In genomic region chr1:155856257-155856974, GRCh38 we compare ENCODE assay signal across 8 cellular contexts. TPM values are rescaled to one million over a fixed set of nuclear protein-coding genes. Genes with fewer than 3 reads are reported as not detected.
A peak's percentile ranks its signal among the peaks of the same experiment; 100 is the strongest.
DNase-seq lines count a peak whose midpoint lies in the region; ATAC-seq and TF ChIP-seq lines count a peak whose summit lies in the region.

No MANE protein-coding gene starts in this region.

- in situ Hi-C loops in astrocyte of the cerebellum (cut with HindIII; ENCODE audit: low sequenced_read_pairs): no loop called here

- TF ChIP-seq POLR2A in right lobe of liver (IDR thresholded peaks at IDR 0.05): no peak

- TF ChIP-seq CTCF in astrocyte of the cerebellum (IDR thresholded peaks at IDR 0.05; ENCODE audit: low read depth, low read length, missing control alignments): no peak
- TF ChIP-seq CTCF in right lobe of liver (IDR thresholded peaks at IDR 0.05): no peak

- H3K36me3 ChIP-seq in right lobe of liver: peaks cover 0 to 22% (median 2%) of the 10 kb centered on the region in 4 donors
- H3K36me3 ChIP-seq in thymus (ENCODE audit: control insufficient read depth, insufficient read depth): peaks cover 24% of the 10 kb centered on the region

- DNase-seq in activated T-cell treated with anti-CD3 and anti-CD28 coated beads, Interleukin-2, amount 50 U/mL, for 24 hours: no peak
- no peak for DNase-seq in activated T-cell treated with anti-CD3 and anti-CD28 coated beads, Interleukin-2, amount 50 U/mL, for 1 hour
- DNase-seq in astrocyte of the cerebellum (ENCODE audit: low read depth) (no peak), right lobe of liver (no peak), NCI-H1436 treated with DMSO at 0.1 percent for 48 hours (lab: John Stamatoyannopoulos, UW) (no peak), DMS53 treated with DMSO at 0.1 percent for 48 hours (lab: John Stamatoyannopoulos, UW; ENCODE audit: unreplicated experiment) (no peak)
- no peak for DNase-seq in stimulated activated CD4-positive, alpha-beta T cell treated with anti-CD3 and anti-CD28 coated beads, Interleukin-2, amount 100 ng/mL, for 24 hours

- 66% methylated on average over 17 of the region's 20 CpGs for WGBS in right lobe of liver (ENCODE audit: insufficient coverage, low coverage, low lambda C conversion rate, missing lambda C conversion rate)
- 60% methylated on average over 20 of the region's 20 CpGs for WGBS in thymus

- intact Hi-C loops in right lobe of liver (cut with DNase I): no loop called here

- no peaks in the 10 kb centered on the region for H3K27me3 ChIP-seq in right lobe of liver
- peaks cover 5% of the 10 kb centered on the region for H3K27me3 ChIP-seq in thymus (ENCODE audit: control insufficient read depth, insufficient read depth)

- no peaks in the 10 kb centered on the region for H3K9me3 Mint-ChIP-seq in activated T-cell treated with anti-CD3 and anti-CD28 coated beads, Interleukin-2, amount 50 U/mL, for 24 hours

- peaks cover 0 to 21% (median 8%) of the 10 kb centered on the region in 4 donors for H3K4me1 ChIP-seq in right lobe of liver
- peaks cover 13% of the 10 kb centered on the region for H3K4me1 ChIP-seq in thymus (ENCODE audit: control insufficient read depth, insufficient read depth, low read length)

- ATAC-seq in right lobe of liver: no peak

- H3K4me3 Mint-ChIP-seq in activated T-cell treated with anti-CD3 and anti-CD28 coated beads, Interleukin-2, amount 50 U/mL, for 24 hours: peak overlapping the region; percentile 99

- H3K27me3 Mint-ChIP-seq in activated T-cell treated with anti-CD3 and anti-CD28 coated beads, Interleukin-2, amount 50 U/mL, for 24 hours: peaks cover 6% of the 10 kb centered on the region

- peaks cover 55% of the 10 kb centered on the region for H3K36me3 Mint-ChIP-seq in activated T-cell treated with anti-CD3 and anti-CD28 coated beads, Interleukin-2, amount 50 U/mL, for 24 hours (ENCODE audit: low read depth)

- peaks cover 75% of the 10 kb centered on the region for H3K4me1 Mint-ChIP-seq in activated T-cell treated with anti-CD3 and anti-CD28 coated beads, Interleukin-2, amount 50 U/mL, for 24 hours (ENCODE audit: low read depth)

- peak overlapping the region; percentile 82 for H3K4me3 ChIP-seq in astrocyte of the cerebellum (ENCODE audit: low read depth, low read length)
- peak overlapping the region; percentile 67 to 79 (median 72) for H3K4me3 ChIP-seq in right lobe of liver
- peak overlapping the region; percentile 90 for H3K4me3 ChIP-seq in thymus (ENCODE audit: low read length)

- H3K27ac ChIP-seq in right lobe of liver (peak overlapping the region; percentile 25 to 78 (median 75)), thymus (ENCODE audit: low read depth) (peak overlapping the region; percentile 82)

- peak overlapping the region; percentile 98 for H3K27ac Mint-ChIP-seq in activated T-cell treated with anti-CD3 and anti-CD28 coated beads, Interleukin-2, amount 50 U/mL, for 24 hours

- H3K9me3 ChIP-seq in right lobe of liver (no peaks in the 10 kb centered on the region), thymus (ENCODE audit: control insufficient read depth) (no peaks in the 10 kb centered on the region)

RNA-seq across cellular contexts. Expression of gene GON4L, which starts 0.6 kb away (rescaled TPM):
- total RNA-seq in right lobe of liver: 10 to 100 TPM; 10.7 to 23.2 (median 20.1) TPM
- polyA plus RNA-seq in thymus: 33.0 TPM

RNA-seq across cellular contexts. Expression of gene SYT11, which starts 3.0 kb away (rescaled TPM):
- total RNA-seq in right lobe of liver: 1 to 10 TPM in 1 of 6 experiments, under 1 TPM in 5; 0.46 to 1.5 (median 0.73) TPM
- 3.3 TPM for polyA plus RNA-seq in thymus

RNA-seq across cellular contexts. Expression of gene RIT1, which starts 54.7 kb away (rescaled TPM):
- total RNA-seq in right lobe of liver: 10 to 100 TPM in 3 of 6 experiments, 1 to 10 TPM in 3; 4.9 to 28.3 (median 11.3) TPM
- 17.2 TPM for polyA plus RNA-seq in thymus
